In genomic region chr14:61280092-61280525, GRCh38 we compare ENCODE assay signal across 8 cellular contexts. TPM values are rescaled to one million over a fixed set of nuclear protein-coding genes. Genes with fewer than 3 reads are reported as not detected.
DNase-seq lines count a peak whose midpoint lies in the region; ATAC-seq and TF ChIP-seq lines count a peak whose summit lies in the region.

No MANE protein-coding gene starts in this region.

- peak overlapping the region; percentile 95 for H3K27ac Mint-ChIP-seq in CD8-positive, alpha-beta T cell
- H3K27ac Mint-ChIP-seq in WTC11 (no peak overlapping the region), endodermal cell (peak overlapping the region; percentile 21), neural crest cell (ENCODE audit: unreplicated experiment) (no peak overlapping the region)

- peaks cover 15% of the 10 kb centered on the region for H3K4me1 ChIP-seq in CD8-positive, alpha-beta T cell (ENCODE audit: insufficient read depth, low read length)
- no peaks in the 10 kb centered on the region for H3K4me1 ChIP-seq in endodermal cell (ENCODE audit: control insufficient read depth, insufficient read depth, low read length)
- H3K4me1 ChIP-seq in aorta (ENCODE audit: control insufficient read depth in 1 of 2, insufficient read depth in 2 of 2, low read length in 2 of 2) = no peaks in the 10 kb centered on the region

- H3K36me3 ChIP-seq in CD8-positive, alpha-beta T cell (ENCODE audit: insufficient read depth, low read length) = no peaks in the 10 kb centered on the region
- no peaks in the 10 kb centered on the region for H3K36me3 ChIP-seq in endodermal cell (ENCODE audit: control insufficient read depth, insufficient read depth, low read length)
- peaks cover 0 to 1% of the 10 kb centered on the region in 2 donors for H3K36me3 ChIP-seq in aorta (ENCODE audit: control insufficient read depth in 1 of 2, insufficient read depth in 2 of 2, low read length in 1 of 2)

- H3K4me1 Mint-ChIP-seq in CD8-positive, alpha-beta T cell (ENCODE audit: low read depth) = peaks cover 29% of the 10 kb centered on the region
- H3K4me1 Mint-ChIP-seq in WTC11 (peaks cover 20% of the 10 kb centered on the region), endodermal cell (peaks cover 7% of the 10 kb centered on the region), neural crest cell (no peaks in the 10 kb centered on the region)

- no peaks in the 10 kb centered on the region for H3K9me3 Mint-ChIP-seq in CD8-positive, alpha-beta T cell
- H3K9me3 Mint-ChIP-seq in WTC11 (no peaks in the 10 kb centered on the region), endodermal cell (no peaks in the 10 kb centered on the region), neural crest cell (no peaks in the 10 kb centered on the region)

- peak overlapping the region; percentile 93 for H3K4me3 Mint-ChIP-seq in CD8-positive, alpha-beta T cell
- H3K4me3 Mint-ChIP-seq in WTC11 = peak overlapping the region; percentile 82
- H3K4me3 Mint-ChIP-seq in endodermal cell = peak overlapping the region; percentile 71
- H3K4me3 Mint-ChIP-seq in neural crest cell = peak overlapping the region; percentile 62

- H3K36me3 Mint-ChIP-seq in CD8-positive, alpha-beta T cell = no peaks in the 10 kb centered on the region
- H3K36me3 Mint-ChIP-seq in WTC11 (no peaks in the 10 kb centered on the region), endodermal cell (ENCODE audit: low read depth) (no peaks in the 10 kb centered on the region), neural crest cell (ENCODE audit: low read depth) (peaks cover 4% of the 10 kb centered on the region)

- CTCF ChIA-PET in CD8-positive, alpha-beta T cell (lab: Charles Lee) = interaction anchor here (0.6 to 10.7 kb wide), 20 partner anchors 8 to 557 kb away, joined by 3 to 163 read pairs (median 4); partner anchors contain the start of gene SNAPC1
- CTCF ChIA-PET in WTC11 (lab: Charles Lee) = interaction anchor here (0.8 to 2.3 kb wide), 7 partner anchors 10 to 948 kb away, joined by 3 to 9 read pairs (median 6); no protein-coding TSS in a partner anchor

- no peak overlapping the region for H3K9ac ChIP-seq in endodermal cell (ENCODE audit: extremely low read depth, low read length, poor library complexity, severe bottlenecking)

- H3K27me3 ChIP-seq in CD8-positive, alpha-beta T cell (ENCODE audit: insufficient read depth, low read length) = no peaks in the 10 kb centered on the region
- H3K27me3 ChIP-seq in endodermal cell (ENCODE audit: control insufficient read depth, insufficient read depth, low read length, poor library complexity, severe bottlenecking) = peaks cover 87% of the 10 kb centered on the region
- no peaks in the 10 kb centered on the region for H3K27me3 ChIP-seq in aorta (ENCODE audit: control insufficient read depth in 1 of 2, insufficient read depth in 2 of 2, low read length in 1 of 2)

- no peaks in the 10 kb centered on the region for H3K9me3 ChIP-seq in CD8-positive, alpha-beta T cell (ENCODE audit: low read length)
- H3K9me3 ChIP-seq in endodermal cell (ENCODE audit: control insufficient read depth, low read length) (no peaks in the 10 kb centered on the region), aorta (ENCODE audit: control insufficient read depth, low read length) (peaks cover 2% of the 10 kb centered on the region)

- intact Hi-C loops in CD8-positive, alpha-beta T cell (cut with DNase I, micrococcal nuclease) = loop anchor here in 1 of 2 experiments (5.0 to 10.0 kb wide), 2 partner anchors 472 to 545 kb away; partner anchors contain the start of gene MNAT1
- intact Hi-C loops in aorta (cut with DNase I) = loop anchor here in 1 of 2 donors (10.0 kb wide), 1 partner anchor 555 kb away; no protein-coding TSS in a partner anchor

- 24 to 52% methylated on average over 25 to 47 of the region's 47 CpGs for WGBS in endodermal cell (ENCODE audit: insufficient coverage in 1 of 2, insufficient read length in 1 of 2), 2 experiments
- whole genome bisulfite sequencing in aorta, 2 donors = 25 to 27% methylated on average over 47 of the region's 47 CpGs

- H3K4me3 ChIP-seq in CD8-positive, alpha-beta T cell (ENCODE audit: low read depth, low read length) = peak overlapping the region; percentile 66
- H3K4me3 ChIP-seq in endodermal cell (ENCODE audit: low read length) (peak overlapping the region; percentile 75), aorta (ENCODE audit: low read length in 2 of 2) (peak overlapping the region in 1 of 2 donors; percentile 80)

- peak; percentile 29 for ATAC-seq in CD8-positive, alpha-beta T cell
- ATAC-seq in WTC11 (no peak), aorta (ENCODE audit: low FRiP score) (peak; percentile 51), HG03432 (IDR thresholded peaks at IDR 0.05; ENCODE audit: unreplicated experiment) (no peak)

- DNase-seq in CD8-positive, alpha-beta T cell = peak in 5 of 7 experiments; percentile 5 to 56 (median 46)
- no peak for DNase-seq in WTC11 (ENCODE audit: low spot score)
- peak; percentile 73 for DNase-seq in endodermal cell
- DNase-seq in neural crest cell (ENCODE audit: low read depth, low spot score) = no peak
- DNase-seq in aorta = no peak
- DNase-seq in NAMALWA (ENCODE audit: low spot score) = no peak
- DNase-seq in NCI-H1417 treated with DMSO at 0.1 percent for 48 hours (lab: John Stamatoyannopoulos, UW) = no peak

- peak overlapping the region; percentile 82 for H3K27ac ChIP-seq in CD8-positive, alpha-beta T cell (ENCODE audit: low read depth, low read length)
- H3K27ac ChIP-seq in endodermal cell (ENCODE audit: low read depth, low read length) (no peak overlapping the region), aorta (ENCODE audit: low read depth in 1 of 2, low read length in 2 of 2) (peak overlapping the region in 1 of 2 donors; percentile 90)

- peaks cover 2% of the 10 kb centered on the region for H3K27me3 Mint-ChIP-seq in CD8-positive, alpha-beta T cell (ENCODE audit: low read depth)
- H3K27me3 Mint-ChIP-seq in WTC11 (ENCODE audit: low read depth) (peaks cover 21% of the 10 kb centered on the region), endodermal cell (ENCODE audit: insufficient read depth) (peaks cover 33% of the 10 kb centered on the region), neural crest cell (ENCODE audit: low read depth) (peaks cover 91% of the 10 kb centered on the region)

- no peak for TF ChIP-seq CTCF in CD8-positive, alpha-beta T cell (IDR thresholded peaks at IDR 0.05)
- TF ChIP-seq CTCF in WTC11 (IDR thresholded peaks at IDR 0.05) = no peak
- TF ChIP-seq CTCF in endodermal cell (conservative IDR thresholded peaks at IDR 0.05) = no peak
- no peak for TF ChIP-seq CTCF in neural crest cell (conservative IDR thresholded peaks at IDR 0.05)

- POLR2A ChIA-PET in CD8-positive, alpha-beta T cell (lab: Charles Lee) = interaction anchor here (0.6 to 1.8 kb wide), 18 partner anchors 13 to 1031 kb away, joined by 3 to 9 read pairs (median 4); partner anchors contain the start of genes PPM1A and SNAPC1
- POLR2A ChIA-PET in WTC11 (lab: Charles Lee) = interaction anchor here (0.7 kb wide), 1 partner anchor 578 kb away, joined by 4 read pairs; no protein-coding TSS in a partner anchor

TF ChIP-seq in WTC11, 78 proteins besides CTCF, POLR2A, EP300 and RAD21 (continues in another document):
- TF ChIP-seq ATF1 (CRISPR knock-in tag; IDR thresholded peaks at IDR 0.05) = 0 out of 2 replicates have a peak, but pooled peaks have one; percentile 29
- TF ChIP-seq, protein P1, sequence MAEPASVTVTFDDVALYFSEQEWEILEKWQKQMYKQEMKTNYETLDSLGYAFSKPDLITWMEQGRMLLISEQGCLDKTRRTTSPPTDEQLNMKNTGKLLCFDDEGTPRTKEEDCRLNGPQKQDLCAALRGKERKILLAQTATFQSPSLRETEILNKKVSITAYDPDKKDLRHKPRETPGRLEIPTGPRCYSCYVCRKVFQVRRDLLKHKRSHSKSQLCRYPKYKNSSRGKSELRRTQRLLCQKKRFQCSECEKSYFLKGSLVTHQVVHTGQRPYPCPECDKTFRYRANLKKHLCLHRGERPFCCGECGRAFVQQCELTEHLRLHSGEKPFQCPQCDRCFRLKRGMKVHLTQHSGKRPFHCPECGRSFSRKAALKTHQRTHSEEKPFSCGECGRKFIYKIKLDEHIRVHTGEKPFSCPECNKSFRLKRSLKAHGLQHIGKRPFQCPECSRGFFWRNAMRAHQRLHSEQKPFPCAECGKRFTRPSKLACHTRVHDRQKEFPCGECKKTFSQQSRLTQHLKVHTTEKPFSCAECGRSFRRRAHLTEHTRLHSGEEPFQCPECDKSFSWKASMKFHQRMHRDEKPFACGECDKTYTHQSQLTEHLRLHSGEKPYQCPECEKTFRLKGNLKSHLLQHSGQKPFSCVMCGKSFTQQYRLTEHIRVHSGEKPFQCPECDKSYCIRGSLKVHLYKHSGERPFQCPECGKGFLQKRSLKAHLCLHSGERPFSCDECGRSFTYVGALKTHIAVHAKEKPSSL (CRISPR knock-in tag; conservative IDR thresholded peaks at IDR 0.05) = no peak

RNA-seq across cellular contexts. Expression of gene TMEM30B, which starts 1.0 kb away (rescaled TPM):
- 10 to 100 TPM; 11.5 to 12.1 TPM for total RNA-seq in CD8-positive, alpha-beta T cell
- 17.2 to 18.0 TPM (median 17.8 TPM) in 3 replicates for total RNA-seq in WTC11 (2021)
- 10 to 100 TPM; 10.1 to 11.4 TPM for total RNA-seq in endodermal cell
- polyA plus RNA-seq in endodermal cell (2013, experiment 1 of 2) = 0.64 TPM
- polyA plus RNA-seq in endodermal cell (2013, experiment 2 of 2) = 0.37 TPM
- total RNA-seq in neural crest cell = 0.07 TPM in 1 of 2 replicates, not detected in the other
- total RNA-seq in aorta = 10 to 100 TPM; 54.8 to 81.7 TPM
- polyA plus RNA-seq in aorta = 1 to 10 TPM; 7.5 to 9.9 TPM

RNA-seq across cellular contexts. Expression of gene PRKCH, which starts 41.3 kb away (rescaled TPM):
- 100 to 1,000 TPM; 429 to 433 TPM for total RNA-seq in CD8-positive, alpha-beta T cell
- 7.8 to 10.3 TPM (median 8.7 TPM) in 3 replicates for total RNA-seq in WTC11 (2021)
- total RNA-seq in endodermal cell = 1 to 10 TPM; 7.2 to 8.6 TPM
- polyA plus RNA-seq in endodermal cell (2013, experiment 1 of 2) = 1.2 TPM
- 1.4 TPM for polyA plus RNA-seq in endodermal cell (2013, experiment 2 of 2)
- total RNA-seq in neural crest cell = 0.30 and 0.61 TPM in 2 replicates
- 10 to 100 TPM; 32.2 to 77.2 TPM for total RNA-seq in aorta
- 10 to 100 TPM in 1 of 2 donors, 1 to 10 TPM in 1; 1.8 to 34.9 TPM for polyA plus RNA-seq in aorta

Comparison
In these comparisons a context has a peak if more than half of its experiments do, and no peak if none do; other contexts are left out.
1. ATAC-seq: peak in CD8-positive, alpha-beta T cell (single experiment) and aorta (single experiment); none in WTC11 (single experiment) and HG03432 (single experiment).
2. DNase-seq: peak in CD8-positive, alpha-beta T cell (5 of 7) and endodermal cell (single experiment); none in WTC11 (single experiment), neural crest cell (single experiment), aorta (0 of 2), NAMALWA (single experiment) and NCI-H1417 treated with DMSO at 0.1 percent for 48 hours (single experiment).
3. H3K27ac Mint-ChIP-seq: peak in CD8-positive, alpha-beta T cell (single experiment) and endodermal cell (single experiment); none in WTC11 (single experiment) and neural crest cell (single experiment).
4. RNA of gene TMEM30B, which starts 1.0 kb away (total RNA-seq): 54.8 to 81.7 TPM in aorta, 17.2 to 18.0 TPM in WTC11, 11.5 to 12.1 TPM in CD8-positive, alpha-beta T cell and 10.1 to 11.4 TPM in endodermal cell; 0.07 TPM in neural crest cell; every median in the first group is over 10 times any median in the second.
5. RNA of gene PRKCH, which starts 41.3 kb away (total RNA-seq): 429 to 433 TPM in CD8-positive, alpha-beta T cell; 32.2 to 77.2 TPM in aorta, 7.8 to 10.3 TPM in WTC11, 7.2 to 8.6 TPM in endodermal cell and 0.30 to 0.61 TPM in neural crest cell; every median in the first group is over 4 times any median in the second.
6. Peak in every context shown above with its lines, with median percentiles within 50 percentile points of each other: H3K4me3 Mint-ChIP-seq.